32 cellular contexts compared by ENCODE assay signal in the genomic region with DNA sequence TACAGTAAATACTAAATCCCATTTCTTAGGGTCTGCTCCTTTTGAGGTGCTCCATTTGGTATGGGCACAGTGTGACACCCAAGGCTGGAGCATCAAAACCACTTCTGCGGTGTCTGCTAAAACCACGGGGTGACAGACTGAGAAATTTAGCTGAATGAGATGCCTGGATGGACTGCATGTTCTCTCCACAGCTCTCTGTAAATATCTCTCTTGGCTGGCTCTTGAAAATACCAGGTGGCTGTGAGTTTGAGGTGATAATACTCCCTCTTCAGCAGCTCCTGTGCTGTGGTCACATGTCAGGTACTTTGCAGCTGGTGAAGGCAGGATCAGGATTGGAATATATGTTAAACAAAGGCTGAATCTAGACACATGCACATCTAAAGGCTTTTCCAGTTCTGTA.
A peak's percentile ranks its signal among the peaks of the same experiment; 100 is the strongest.
DNase-seq lines count a peak whose midpoint lies in the region; ATAC-seq and TF ChIP-seq lines count a peak whose summit lies in the region.
"Had no signal": no experiment of that assay in that cellular context is flagged by ENCODE, and none has a peak within 500 bp of the region (broad histone marks: within the 10 kb centered on the region; RNA-seq: fewer than 3 reads in every experiment).

No MANE protein-coding gene starts in this region.

- H3K9me3 ChIP-seq in MM.1S (replicated peaks; ENCODE audit: insufficient read depth, low read length) = no peaks in the 10 kb centered on the region
- H3K9me3 ChIP-seq: ovary, transverse colon had no signal

- H3K4me3 ChIP-seq in MM.1S (ENCODE audit: low read length) = no peak overlapping the region
- H3K4me3 ChIP-seq: GM23248, left lung, ovary, PC-9, transverse colon had no signal

- no peaks in the 10 kb centered on the region for H3K36me3 ChIP-seq in MM.1S (replicated peaks; ENCODE audit: insufficient read depth, low read length)
- H3K36me3 ChIP-seq: left lung, ovary, transverse colon had no signal

- no peak overlapping the region for H3K4me3 Mint-ChIP-seq in mesothelial cell of epicardium
- H3K4me3 Mint-ChIP-seq: activated CD4-positive, alpha-beta memory T cell treated with anti-CD3 and anti-CD28 coated beads for 36 hours; activated T-helper 1 cell treated with anti-CD3 and anti-CD28 coated beads, Interleukin-12 subunit alpha, Interleukin-12 subunit beta, Interleukin-2, Interleukin-4 antibody, amounts not matched to agents 30 ng/mL and 10 ng/mL and 1 ng/mL, durations not matched to agents 14 hours and 24 hours and 36 hours; B cell; CD4-positive, alpha-beta memory T cell; endodermal cell; memory B cell; stimulated activated effector memory CD8-positive, alpha-beta T cell treated with anti-CD3 and anti-CD28 coated beads, Interleukin-12 subunit alpha, Interleukin-12 subunit beta, amount 100 ng/mL, for 72 hours; T-helper 17 cell had no signal

- H3K4me1 ChIP-seq in MM.1S (ENCODE audit: low read length) = peaks cover 33% of the 10 kb centered on the region
- H3K4me1 ChIP-seq: left lung, transverse colon had no signal

- H3K27me3 Mint-ChIP-seq in mesothelial cell of epicardium (ENCODE audit: low read depth) = peaks cover 80% of the 10 kb centered on the region

- H3K9ac ChIP-seq in MM.1S (ENCODE audit: low read length) = no peak overlapping the region
- H3K9ac ChIP-seq: GM23248 had no signal

- H3K4me2 ChIP-seq in MM.1S (ENCODE audit: low read depth, low read length) = peak overlapping the region; percentile 7; the same call in 1 of the 2 replicates
- H3K4me2 ChIP-seq: PC-9 had no signal

- H3K36me3 Mint-ChIP-seq in mesothelial cell of epicardium = no peaks in the 10 kb centered on the region
- H3K36me3 Mint-ChIP-seq: stimulated activated effector memory CD8-positive, alpha-beta T cell treated with anti-CD3 and anti-CD28 coated beads, Interleukin-12 subunit alpha, Interleukin-12 subunit beta, amount 100 ng/mL, for 72 hours had no signal

- peaks cover 27% of the 10 kb centered on the region for H3F3A ChIP-seq in MM.1S (ENCODE audit: insufficient read depth, low read length)

- H3K4me1 Mint-ChIP-seq in mesothelial cell of epicardium = no peaks in the 10 kb centered on the region
- H3K4me1 Mint-ChIP-seq: CD4-positive, alpha-beta memory T cell; memory B cell; stimulated activated effector memory CD8-positive, alpha-beta T cell treated with anti-CD3 and anti-CD28 coated beads, Interleukin-12 subunit alpha, Interleukin-12 subunit beta, amount 100 ng/mL, for 72 hours had no signal

- DNase-seq in DMS 273 (lab: John Stamatoyannopoulos, UW; ENCODE audit: unreplicated experiment) (peak; percentile 55), MM.1S (peak; percentile 74), NCI-H2171 treated with DMSO at 0.1 percent for 48 hours (lab: John Stamatoyannopoulos, UW) (peak; percentile 71), NCI-H82 treated with DMSO at 0.1 percent for 48 hours (lab: John Stamatoyannopoulos, UW; ENCODE audit: unreplicated experiment) (peak; percentile 0), mesothelial cell of epicardium (ENCODE audit: low spot score in 2 of 2, unreplicated experiment in 2 of 2) (no peak), HuH-7.5 (ENCODE audit: low spot score) (no peak)
- DNase-seq: ACHN; activated CD4-positive, alpha-beta memory T cell treated with anti-CD3 and anti-CD28 coated beads for 36 hours; activated CD4-positive, alpha-beta T cell treated with anti-CD3 and anti-CD28 coated beads for 1 hour; activated naive CD4-positive, alpha-beta T cell treated with Interleukin-2 at 50 U/mL for 16 hours; CD4-positive, alpha-beta memory T cell; central memory CD4-positive, alpha-beta T cell; dermis blood vessel endothelial cell; endodermal cell; glutamatergic neuron; GM23248; IMR-90; left lung; NCI-H1436; ovary; PC-9; stimulated activated CD4-positive, alpha-beta T cell treated with anti-CD3 and anti-CD28 coated beads, Interleukin-15, amount 100 ng/mL, for 24 hours; T-helper 17 cell; transverse colon had no signal

- TF ChIP-seq CTCF in MM.1S (IDR thresholded peaks at IDR 0.05; ENCODE audit: low read length) (no peak), mesothelial cell of epicardium (IDR thresholded peaks at IDR 0.05; ENCODE audit: unreplicated experiment) (no peak)

- H4K20me1 ChIP-seq in MM.1S (ENCODE audit: insufficient read depth, low read length) = no peaks in the 10 kb centered on the region

- ATAC-seq in GM18873 (IDR thresholded peaks at IDR 0.05; ENCODE audit: low FRiP score, unreplicated experiment) (no peak), GM21576 (IDR thresholded peaks at IDR 0.05; ENCODE audit: unreplicated experiment) (no peak)
- ATAC-seq: esophagus mucosa; left lung; SK-N-SH treated with all-trans-retinoic acid at 6 μM for 48 hours; stimulated activated effector memory CD8-positive, alpha-beta T cell treated with anti-CD3 and anti-CD28 coated beads, Interleukin-12 subunit alpha, Interleukin-12 subunit beta, amount 100 ng/mL, for 72 hours; T-helper 17 cell had no signal

- no peaks in the 10 kb centered on the region for H3K9me2 ChIP-seq in MM.1S (replicated peaks; ENCODE audit: insufficient read depth, low read length)

- no peaks in the 10 kb centered on the region for H3K27me3 ChIP-seq in MM.1S (replicated peaks; ENCODE audit: insufficient read depth, low read length)
- H3K27me3 ChIP-seq: ovary had no signal

- no peak overlapping the region for H3K27ac Mint-ChIP-seq in mesothelial cell of epicardium
- H3K27ac Mint-ChIP-seq: activated CD4-positive, alpha-beta memory T cell treated with anti-CD3 and anti-CD28 coated beads for 36 hours; activated T-helper 1 cell treated with anti-CD3 and anti-CD28 coated beads, Interleukin-12 subunit alpha, Interleukin-12 subunit beta, Interleukin-2, Interleukin-4 antibody, amounts not matched to agents 30 ng/mL and 10 ng/mL and 1 ng/mL, durations not matched to agents 14 hours and 24 hours and 36 hours; B cell; CD4-positive, alpha-beta memory T cell; endodermal cell; memory B cell; stimulated activated effector memory CD8-positive, alpha-beta T cell treated with anti-CD3 and anti-CD28 coated beads, Interleukin-12 subunit alpha, Interleukin-12 subunit beta, amount 100 ng/mL, for 72 hours; T-helper 17 cell had no signal

- H3K27ac ChIP-seq in MM.1S (ENCODE audit: low read length) = peak overlapping the region; percentile 35; the same call in 1 of the 2 replicates
- H3K27ac ChIP-seq: GM23248, left lung, ovary, PC-9, transverse colon had no signal

- no peaks in the 10 kb centered on the region for H3K79me2 ChIP-seq in MM.1S (ENCODE audit: low read length)

- peaks cover 9% of the 10 kb centered on the region for H3K9me3 Mint-ChIP-seq in mesothelial cell of epicardium

- no peak overlapping the region for H2AFZ ChIP-seq in MM.1S (ENCODE audit: low read length)
- H2AFZ ChIP-seq: GM23248, PC-9 had no signal

Comparison
In these comparisons a context has a peak if more than half of its experiments do, and no peak if none do; other contexts are left out.
1. DNase-seq: peak in DMS 273 (single experiment), MM.1S (single experiment), NCI-H2171 treated with DMSO at 0.1 percent for 48 hours (single experiment) and NCI-H82 treated with DMSO at 0.1 percent for 48 hours (single experiment); none in mesothelial cell of epicardium (0 of 2) and HuH-7.5 (single experiment).